In genomic region chr5:57262533-57262932, GRCh38 we compare ENCODE assay signal across 17 cellular contexts.
"Had no signal": no experiment of that assay in that cellular context is flagged by ENCODE, and none has a peak within 500 bp of the region (broad histone marks: within the 10 kb centered on the region; RNA-seq: fewer than 3 reads in every experiment).

No MANE protein-coding gene starts in this region.

- H3K9me3 ChIP-seq: gastrocnemius medialis, lower lobe of right lung, transverse colon had no signal

- H3K4me1 ChIP-seq: gastrocnemius medialis, lower lobe of right lung, transverse colon had no signal

- H3K27me3 ChIP-seq: brain microvascular endothelial cell, gastrocnemius medialis, transverse colon had no signal

- DNase-seq: activated effector memory CD4-positive, alpha-beta T cell treated with anti-CD3 and anti-CD28 coated beads, Interleukin-2, amount 50 U/mL, for 16 hours; aorta; brain microvascular endothelial cell; cortex of kidney; erythroblast; gastrocnemius medialis; head of caudate nucleus; lower lobe of right lung; occipital lobe; posterior cingulate gyrus; retina; stimulated activated CD4-positive, alpha-beta T cell treated with anti-CD3 and anti-CD28 coated beads, Interleukin-12 subunit alpha, Interleukin-12 subunit beta, amount 100 ng/mL, for 4 hours; stimulated activated CD4-positive, alpha-beta T cell treated with anti-CD3 and anti-CD28 coated beads, Interleukin-1b, Interleukin-23, amount 100 ng/mL, for 48 hours; stimulated activated CD8-positive, alpha-beta memory T cell treated with anti-CD3 and anti-CD28 coated beads, Interleukin-4, amount 100 ng/mL, for 48 hours; stimulated activated naive CD4-positive, alpha-beta T cell treated with Interleukin-2 at 50 U/mL for 16 hours; transverse colon had no signal

- H3K4me3 Mint-ChIP-seq: nephron had no signal

- H3K4me3 ChIP-seq: gastrocnemius medialis, lower lobe of right lung, transverse colon had no signal

- H3K9me3 Mint-ChIP-seq: nephron had no signal

- H3K4me1 Mint-ChIP-seq: nephron had no signal

- H3K27ac ChIP-seq: brain microvascular endothelial cell, gastrocnemius medialis, lower lobe of right lung, transverse colon had no signal

- ATAC-seq: gastrocnemius medialis, lower lobe of right lung had no signal
